In genomic region chr9:6133346-6134063, GRCh38 we compare ENCODE assay signal across 11 cellular contexts.
DNase-seq lines count a peak whose midpoint lies in the region; ATAC-seq and TF ChIP-seq lines count a peak whose summit lies in the region.
"Had no signal": no experiment of that assay in that cellular context is flagged by ENCODE, and none has a peak within 500 bp of the region (broad histone marks: within the 10 kb centered on the region; RNA-seq: fewer than 3 reads in every experiment).

No MANE protein-coding gene starts in this region.

- no peak for TF ChIP-seq CTCF in fibroblast of mammary gland (conservative IDR thresholded peaks at IDR 0.05; ENCODE audit: control insufficient read depth, insufficient read depth, low read depth, low read length)

- H3K4me3 ChIP-seq in fibroblast of mammary gland (ENCODE audit: control insufficient read depth, low read depth, low read length) = no peak overlapping the region
- H3K4me3 ChIP-seq: upper lobe of right lung had no signal

- peak; percentile 84 for ATAC-seq in GM18508 (IDR thresholded peaks at IDR 0.05; ENCODE audit: insufficient read depth, unreplicated experiment)
- ATAC-seq in GM21619 (IDR thresholded peaks at IDR 0.05; ENCODE audit: unreplicated experiment) = peak; percentile 78
- no peak for ATAC-seq in HG02571 (IDR thresholded peaks at IDR 0.05; ENCODE audit: unreplicated experiment)
- ATAC-seq: upper lobe of right lung had no signal

- DNase-seq in HPDE6-E6E7 (ENCODE audit: extremely low spot score) (peak; percentile 66), fibroblast of mammary gland (ENCODE audit: low read depth) (peak; percentile 38), LoVo (ENCODE audit: low spot score) (no peak)
- no peak for DNase-seq in effector CD8-positive, alpha-beta T cell (lab: John Stamatoyannopoulos, UW)
- DNase-seq in stimulated activated CD4-positive, alpha-beta T cell treated with anti-CD3 and anti-CD28 coated beads, Interleukin-12 subunit alpha, Interleukin-12 subunit beta, amount 100 ng/mL, for 4 hours = no peak
- DNase-seq: brain microvascular endothelial cell, NCI-H1417 treated with DMSO at 0.1 percent for 48 hours, upper lobe of right lung had no signal

Comparison
In these comparisons a context has a peak if more than half of its experiments do, and no peak if none do; other contexts are left out.
1. DNase-seq: peak in HPDE6-E6E7 (single experiment) and fibroblast of mammary gland (single experiment); none in LoVo (single experiment), effector CD8-positive, alpha-beta T cell (single experiment) and stimulated activated CD4-positive, alpha-beta T cell treated with anti-CD3 and anti-CD28 coated beads, Interleukin-12 subunit alpha, Interleukin-12 subunit beta, amount 100 ng/mL, for 4 hours (single experiment).